In the genomic region with DNA sequence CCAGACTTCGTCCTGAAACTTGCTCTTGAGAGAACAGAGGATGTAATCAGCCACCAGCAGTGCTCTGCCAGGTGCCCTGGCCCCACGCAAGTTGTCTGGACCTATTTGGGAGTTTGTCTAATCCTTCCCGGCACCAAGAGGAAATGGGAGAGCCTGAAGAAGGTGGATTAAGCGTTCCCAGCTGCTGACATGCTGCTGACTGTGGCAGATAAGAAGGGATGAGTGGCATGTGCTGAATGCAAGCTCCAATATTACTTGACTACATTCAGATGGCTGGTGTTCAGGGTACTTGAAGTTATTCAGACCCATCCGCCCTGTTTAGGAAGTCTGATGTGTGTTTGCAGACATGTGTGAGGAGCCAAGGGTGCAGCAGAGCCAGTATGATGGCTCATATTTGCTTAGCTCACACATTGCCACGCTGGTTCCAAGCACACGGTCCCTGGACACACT, we compare ENCODE assay signal across 13 cellular contexts.
DNase-seq lines count a peak whose midpoint lies in the region; ATAC-seq and TF ChIP-seq lines count a peak whose summit lies in the region.
"Had no signal": no experiment of that assay in that cellular context is flagged by ENCODE, and none has a peak within 500 bp of the region (broad histone marks: within the 10 kb centered on the region; RNA-seq: fewer than 3 reads in every experiment).

No MANE protein-coding gene starts in this region.

- no peaks in the 10 kb centered on the region for H3K9me2 ChIP-seq in Karpas-422 (replicated peaks; ENCODE audit: insufficient read depth, low read length)

- H3K9ac ChIP-seq in Karpas-422 (ENCODE audit: low read length) = no peak overlapping the region

- H3K9me3 Mint-ChIP-seq in activated naive CD8-positive, alpha-beta T cell treated with anti-CD3 and anti-CD28 coated beads for 36 hours = no peaks in the 10 kb centered on the region

- no peak for TF ChIP-seq CTCF in WERI-Rb-1 (IDR thresholded peaks at IDR 0.05; ENCODE audit: low read depth, low read length)
- no peak for TF ChIP-seq CTCF in retinal pigment epithelial cell (conservative IDR thresholded peaks at IDR 0.05; ENCODE audit: low read depth, low read length)
- TF ChIP-seq CTCF in suprapubic skin (IDR thresholded peaks at IDR 0.05) = no peak

- H3K27ac ChIP-seq in Karpas-422 (ENCODE audit: low read length) (no peak overlapping the region), WERI-Rb-1 (peak overlapping the region; percentile 42), suprapubic skin (no peak overlapping the region)

- DNase-seq in Karpas-422 = no peak
- DNase-seq in WERI-Rb-1 = peak; percentile 83
- peak; percentile 72 for DNase-seq in left cardiac atrium
- peak; percentile 21 for DNase-seq in retinal pigment epithelial cell (ENCODE audit: low read depth)
- DNase-seq in LoVo (ENCODE audit: low spot score) = no peak
- DNase-seq in activated naive CD8-positive, alpha-beta T cell treated with anti-CD3 and anti-CD28 coated beads for 36 hours = no peak
- DNase-seq in suprapubic skin (ENCODE audit: low spot score in 2 of 2) = no peak
- DNase-seq: activated CD8-positive, alpha-beta T cell treated with anti-CD3 and anti-CD28 coated beads, Interleukin-2, amount 10 ng/mL, durations not matched to agents 7 days and 5 days; CD8-positive, alpha-beta memory T cell; RPMI8226; substantia nigra had no signal

- H3K4me2 ChIP-seq in Karpas-422 (ENCODE audit: low read depth, low read length, poor library complexity, severe bottlenecking) = no peak overlapping the region

- H3K27me3 Mint-ChIP-seq in activated naive CD8-positive, alpha-beta T cell treated with anti-CD3 and anti-CD28 coated beads for 36 hours = no peaks in the 10 kb centered on the region

- no peaks in the 10 kb centered on the region for H4K20me1 ChIP-seq in Karpas-422 (ENCODE audit: insufficient read depth, low read depth, low read length)

- H2AFZ ChIP-seq in Karpas-422 (ENCODE audit: low read length) = peak overlapping the region; percentile 38; the same call in 1 of the 2 replicates

- H3K79me2 ChIP-seq in Karpas-422 (ENCODE audit: low read length) = no peaks in the 10 kb centered on the region

- ATAC-seq in left cardiac atrium = peak; percentile 94
- ATAC-seq in HG03565 (IDR thresholded peaks at IDR 0.05; ENCODE audit: unreplicated experiment) = no peak
- ATAC-seq: activated CD8-positive, alpha-beta T cell treated with anti-CD3 and anti-CD28 coated beads, Interleukin-2, amount 10 ng/mL, durations not matched to agents 7 days and 5 days; sciatic nerve had no signal

- no peak for TF ChIP-seq POLR2A in suprapubic skin (IDR thresholded peaks at IDR 0.05)

- no peak for TF ChIP-seq EP300 in suprapubic skin (IDR thresholded peaks at IDR 0.05)

- H3K4me3 ChIP-seq in Karpas-422 (ENCODE audit: low read length) (no peak overlapping the region), WERI-Rb-1 (ENCODE audit: low read depth, low read length) (peak overlapping the region; percentile 27), retinal pigment epithelial cell (ENCODE audit: low read length) (no peak overlapping the region), suprapubic skin (no peak overlapping the region)

- H3K36me3 ChIP-seq in Karpas-422 (ENCODE audit: insufficient read depth, low read length) = no peaks in the 10 kb centered on the region
- H3K36me3 ChIP-seq in WERI-Rb-1 = no peaks in the 10 kb centered on the region
- H3K36me3 ChIP-seq in suprapubic skin = no peaks in the 10 kb centered on the region

- no peaks in the 10 kb centered on the region for H3K4me1 Mint-ChIP-seq in activated naive CD8-positive, alpha-beta T cell treated with anti-CD3 and anti-CD28 coated beads for 36 hours
- H3K4me1 Mint-ChIP-seq: CD8-positive, alpha-beta memory T cell had no signal

- no peak overlapping the region for H3K27ac Mint-ChIP-seq in activated naive CD8-positive, alpha-beta T cell treated with anti-CD3 and anti-CD28 coated beads for 36 hours
- H3K27ac Mint-ChIP-seq: activated CD8-positive, alpha-beta T cell treated with anti-CD3 and anti-CD28 coated beads, Interleukin-2, amount 10 ng/mL, durations not matched to agents 7 days and 5 days; CD8-positive, alpha-beta memory T cell had no signal

- no peaks in the 10 kb centered on the region for H3K36me3 Mint-ChIP-seq in activated naive CD8-positive, alpha-beta T cell treated with anti-CD3 and anti-CD28 coated beads for 36 hours

- H3K4me1 ChIP-seq in Karpas-422 (ENCODE audit: low read length) (no peaks in the 10 kb centered on the region), suprapubic skin (no peaks in the 10 kb centered on the region)

- no peaks in the 10 kb centered on the region for H3K9me3 ChIP-seq in Karpas-422 (ENCODE audit: low read length)
- no peaks in the 10 kb centered on the region for H3K9me3 ChIP-seq in WERI-Rb-1 (ENCODE audit: severe bottlenecking)
- no peaks in the 10 kb centered on the region for H3K9me3 ChIP-seq in suprapubic skin

- intact Hi-C loops in left cardiac atrium (cut with DNase I) = no loop called here

- H3K4me3 Mint-ChIP-seq in activated naive CD8-positive, alpha-beta T cell treated with anti-CD3 and anti-CD28 coated beads for 36 hours = no peak overlapping the region
- H3K4me3 Mint-ChIP-seq: activated CD8-positive, alpha-beta T cell treated with anti-CD3 and anti-CD28 coated beads, Interleukin-2, amount 10 ng/mL, durations not matched to agents 7 days and 5 days; CD8-positive, alpha-beta memory T cell had no signal

- H3K27me3 ChIP-seq in Karpas-422 (ENCODE audit: low read length) (no peaks in the 10 kb centered on the region), WERI-Rb-1 (ENCODE audit: insufficient read depth, low read depth, severe bottlenecking) (no peaks in the 10 kb centered on the region), suprapubic skin (no peaks in the 10 kb centered on the region)

- 54% methylated on average over 7 of the region's 7 CpGs for WGBS in suprapubic skin

Comparison
In these comparisons a context has a peak if more than half of its experiments do, and no peak if none do; other contexts are left out.
1. DNase-seq: peak in WERI-Rb-1 (single experiment), left cardiac atrium (single experiment) and retinal pigment epithelial cell (single experiment); none in Karpas-422 (single experiment), LoVo (single experiment), activated naive CD8-positive, alpha-beta T cell treated with anti-CD3 and anti-CD28 coated beads for 36 hours (single experiment) and suprapubic skin (0 of 2).